In the genomic region with DNA sequence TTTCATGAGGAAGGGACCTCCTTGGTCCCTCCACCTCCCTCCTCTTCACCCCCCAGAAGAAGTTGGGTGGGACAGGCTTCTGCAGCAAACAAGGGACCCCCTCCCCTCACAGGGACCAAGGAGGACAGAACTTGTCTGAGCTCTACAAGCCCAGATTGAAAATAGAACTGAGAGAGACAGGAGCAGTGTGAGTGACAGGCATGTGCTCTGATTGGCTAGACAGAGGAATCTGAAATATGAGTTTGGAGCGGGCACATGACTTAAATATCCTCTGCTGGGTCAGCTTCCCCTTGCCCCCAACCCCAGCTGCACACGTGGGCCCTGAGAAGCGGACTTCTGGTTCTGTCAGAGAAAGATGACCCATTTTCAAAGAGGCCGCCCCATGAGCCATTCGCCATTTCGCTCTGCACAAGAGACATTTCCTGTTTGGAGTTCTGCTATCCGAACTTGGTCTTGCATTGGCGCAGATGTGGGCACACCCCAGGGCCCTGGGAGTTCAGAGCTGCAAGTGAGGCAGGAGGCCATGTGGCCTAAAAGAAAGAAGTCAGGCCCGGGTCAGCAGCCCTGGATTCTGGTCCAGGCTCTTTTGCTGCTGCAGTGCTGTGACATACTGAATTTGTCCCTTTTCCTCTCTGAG, we compare ENCODE assay signal across 21 cellular contexts. TPM values are rescaled to one million over a fixed set of nuclear protein-coding genes. Genes with fewer than 3 reads are reported as not detected.
A peak's percentile ranks its signal among the peaks of the same experiment; 100 is the strongest.
DNase-seq lines count a peak whose midpoint lies in the region; ATAC-seq and TF ChIP-seq lines count a peak whose summit lies in the region.
"Had no signal": no experiment of that assay in that cellular context is flagged by ENCODE, and none has a peak within 500 bp of the region (broad histone marks: within the 10 kb centered on the region; RNA-seq: fewer than 3 reads in every experiment).

No MANE protein-coding gene starts in this region.

- DNase-seq in Right ventricle myocardium inferior (ENCODE audit: missing footprints): no peak
- DNase-seq in cardiac septum (ENCODE audit: low spot score): no peak
- DNase-seq in left ventricle myocardium inferior: no peak
- peak; percentile 54 for DNase-seq in posterior vena cava (ENCODE audit: low spot score)
- DNase-seq in DMS153 treated with DMSO at 0.1 percent for 48 hours (lab: John Stamatoyannopoulos, UW; ENCODE audit: unreplicated experiment): no peak
- no peak for DNase-seq in SJCRH30
- no peak for DNase-seq in CD8-positive, alpha-beta T cell
- DNase-seq in stimulated activated CD4-positive, alpha-beta T cell treated with anti-CD3 and anti-CD28 coated beads, Interleukin-12 subunit alpha, Interleukin-12 subunit beta, amount 100 ng/mL, for 4 hours: no peak
- DNase-seq: ACHN, C1 segment of cervical spinal cord, EL, H9, NCI-H1105 treated with DMSO at 0.1 percent for 48 hours, NCI-H2029 treated with DMSO at 0.1 percent for 48 hours, NCI-H226, NCI-H524, NCI-H82, SW 1271 had no signal

- no peak overlapping the region for H3K4me3 Mint-ChIP-seq in CD8-positive, alpha-beta T cell
- H3K4me3 Mint-ChIP-seq: H9 had no signal

- POLR2A ChIA-PET in CD8-positive, alpha-beta T cell (lab: Charles Lee): no interaction called here

- peaks cover 6% of the 10 kb centered on the region for H3K27me3 ChIP-seq in left ventricle myocardium inferior (ENCODE audit: low read depth)
- no peaks in the 10 kb centered on the region for H3K27me3 ChIP-seq in SJCRH30
- no peaks in the 10 kb centered on the region for H3K27me3 ChIP-seq in CD8-positive, alpha-beta T cell (ENCODE audit: insufficient read depth, low read length)

- peaks cover 5% of the 10 kb centered on the region for H3K27me3 Mint-ChIP-seq in CD8-positive, alpha-beta T cell (ENCODE audit: low read depth)

- no peak for TF ChIP-seq CTCF in left ventricle myocardium inferior (IDR thresholded peaks at IDR 0.05; ENCODE audit: borderline replicate concordance)
- TF ChIP-seq CTCF in CD8-positive, alpha-beta T cell (IDR thresholded peaks at IDR 0.05): no peak

- peak; percentile 24 for ATAC-seq in Right ventricle myocardium inferior
- ATAC-seq in CD8-positive, alpha-beta T cell: no peak
- ATAC-seq: Panc1 had no signal

- CTCF ChIA-PET in CD8-positive, alpha-beta T cell (lab: Charles Lee): no interaction called here

- intact Hi-C loops in Right ventricle myocardium inferior (cut with DNase I) (no loop called here), cardiac septum (cut with DNase I) (no loop called here), left ventricle myocardium inferior (cut with micrococcal nuclease) (no loop called here), posterior vena cava (cut with DNase I) (no loop called here)
- intact Hi-C loops in CD8-positive, alpha-beta T cell (cut with DNase I, micrococcal nuclease): no loop called here

- peaks cover 77% of the 10 kb centered on the region for H3K4me1 ChIP-seq in left ventricle myocardium inferior
- H3K4me1 ChIP-seq in SJCRH30: no peaks in the 10 kb centered on the region
- peaks cover 12% of the 10 kb centered on the region for H3K4me1 ChIP-seq in CD8-positive, alpha-beta T cell (ENCODE audit: insufficient read depth, low read length)

- H3K9me3 Mint-ChIP-seq in CD8-positive, alpha-beta T cell: no peaks in the 10 kb centered on the region
- H3K9me3 Mint-ChIP-seq: H9 had no signal

- no peak overlapping the region for H3K27ac Mint-ChIP-seq in CD8-positive, alpha-beta T cell
- H3K27ac Mint-ChIP-seq: H9 had no signal

- H3K36me3 ChIP-seq in left ventricle myocardium inferior (no peaks in the 10 kb centered on the region), SJCRH30 (no peaks in the 10 kb centered on the region)
- H3K36me3 ChIP-seq in CD8-positive, alpha-beta T cell (ENCODE audit: insufficient read depth, low read length): no peaks in the 10 kb centered on the region

- H3K4me3 ChIP-seq in left ventricle myocardium inferior (peak overlapping the region; percentile 75), SJCRH30 (no peak overlapping the region)
- H3K4me3 ChIP-seq in CD8-positive, alpha-beta T cell (ENCODE audit: low read depth, low read length): no peak overlapping the region

- H3K4me1 Mint-ChIP-seq in CD8-positive, alpha-beta T cell (ENCODE audit: low read depth): peaks cover 16% of the 10 kb centered on the region

- H3K27ac ChIP-seq in left ventricle myocardium inferior (replicated peaks) (peak overlapping the region; percentile 96), SJCRH30 (no peak overlapping the region)
- H3K27ac ChIP-seq in CD8-positive, alpha-beta T cell (ENCODE audit: low read depth, low read length): no peak overlapping the region
- H3K27ac ChIP-seq: 22Rv1, KMS-11 had no signal

- no peaks in the 10 kb centered on the region for H3K9me3 ChIP-seq in left ventricle myocardium inferior (replicated peaks)
- H3K9me3 ChIP-seq in SJCRH30 (replicated peaks): no peaks in the 10 kb centered on the region
- no peaks in the 10 kb centered on the region for H3K9me3 ChIP-seq in CD8-positive, alpha-beta T cell (ENCODE audit: low read length)

- H3K36me3 Mint-ChIP-seq in CD8-positive, alpha-beta T cell: no peaks in the 10 kb centered on the region

RNA-seq across cellular contexts. Expression of a gene that starts 5.4 kb away (rescaled TPM):
- total RNA-seq in Right ventricle myocardium inferior (243 TPM), cardiac septum (84.0 TPM), left ventricle myocardium inferior (253 TPM), posterior vena cava (1 to 10 TPM; 2.3 to 2.8 TPM)
- 0.89 TPM in 1 of 2 replicates, not detected in the other for total RNA-seq in SJCRH30 (2014; rRNA removed; shearing (Covaris generic))
- total RNA-seq in CD8-positive, alpha-beta T cell: 1 to 10 TPM; 1.3 to 1.4 TPM

RNA-seq across cellular contexts. Expression of a gene that starts 34.0 kb away (rescaled TPM):
- total RNA-seq in Right ventricle myocardium inferior (2.7 TPM), cardiac septum (1.4 TPM), left ventricle myocardium inferior (2.1 TPM), posterior vena cava (1 to 10 TPM; 5.9 to 8.1 TPM)
- 3.1 and 3.7 TPM in 2 replicates for total RNA-seq in SJCRH30 (2014; rRNA removed; shearing (Covaris generic))
- 1 to 10 TPM; 2.0 to 2.9 TPM for total RNA-seq in CD8-positive, alpha-beta T cell

RNA-seq across cellular contexts. Expression of a gene that starts 38.2 kb away (rescaled TPM):
- total RNA-seq in Right ventricle myocardium inferior (19.4 TPM), cardiac septum (24.9 TPM), left ventricle myocardium inferior (20.5 TPM), posterior vena cava (10 to 100 TPM; 25.5 to 28.5 TPM)
- total RNA-seq in SJCRH30 (2014; rRNA removed; shearing (Covaris generic)): 14.4 and 16.4 TPM in 2 replicates
- 10 to 100 TPM; 22.5 to 23.0 TPM for total RNA-seq in CD8-positive, alpha-beta T cell

Comparison
In these comparisons a context has a peak if more than half of its experiments do, and no peak if none do; other contexts are left out.
1. RNA of a gene that starts 5.4 kb away (total RNA-seq): 253 TPM in left ventricle myocardium inferior (single experiment), 243 TPM in Right ventricle myocardium inferior (single experiment) and 84.0 TPM in cardiac septum (single experiment); 2.3 to 2.8 TPM in posterior vena cava, 1.3 to 1.4 TPM in CD8-positive, alpha-beta T cell and 0.89 TPM in SJCRH30; every median in the first group is over 10 times any median in the second.